In genomic region chr17:4098516-4099209, GRCh38 we compare ENCODE assay signal across 24 cellular contexts. TPM values are rescaled to one million over a fixed set of nuclear protein-coding genes. Genes with fewer than 3 reads are reported as not detected.
DNase-seq lines count a peak whose midpoint lies in the region; ATAC-seq, FAIRE-seq and TF ChIP-seq lines count a peak whose summit lies in the region.
"Had no signal": no experiment of that assay in that cellular context is flagged by ENCODE, and none has a peak within 500 bp of the region (broad histone marks: within the 10 kb centered on the region; RNA-seq: fewer than 3 reads in every experiment).

No MANE protein-coding gene starts in this region.

- H3K27ac ChIP-seq in endothelial cell of umbilical vein (ENCODE audit: insufficient read depth, low read depth, low read length), result peak overlapping the region; percentile 43
- H3K27ac ChIP-seq: gastrocnemius medialis, thoracic aorta had no signal

- H3K4me3 Mint-ChIP-seq in activated naive CD8-positive, alpha-beta T cell treated with anti-CD3 and anti-CD28 coated beads, Interleukin-2, amount 10 ng/mL, durations not matched to agents 7 days and 5 days, result no peak overlapping the region
- no peak overlapping the region for H3K4me3 Mint-ChIP-seq in activated naive CD8-positive, alpha-beta T cell treated with anti-CD3 and anti-CD28 coated beads for 36 hours
- H3K4me3 Mint-ChIP-seq in stimulated activated memory B cell treated with anti-CD40 and anti-IgM and Interleukin-4, amounts not matched to agents 10 μg/mL and 1 μg/mL and 100 μg/mL, for 72 hours, result no peak overlapping the region
- H3K4me3 Mint-ChIP-seq: stimulated activated naive B cell treated with anti-CD40 and anti-IgM and Interleukin-4, amounts not matched to agents 10 μg/mL and 1 μg/mL and 100 μg/mL, for 72 hours had no signal

- no peak for TF ChIP-seq POLR2A in endothelial cell of umbilical vein (IDR thresholded peaks at IDR 0.05; ENCODE audit: low read depth, low read length)

- intact Hi-C loops in endothelial cell of umbilical vein (cut with micrococcal nuclease), result no loop called here

- H3K9ac ChIP-seq in endothelial cell of umbilical vein (replicated peaks; ENCODE audit: extremely low read depth, insufficient read depth, low read length), result no peak overlapping the region

- ATAC-seq in activated naive CD8-positive, alpha-beta T cell treated with anti-CD3 and anti-CD28 coated beads, Interleukin-2, amount 10 ng/mL, durations not matched to agents 7 days and 5 days (ENCODE audit: low read depth), result no peak
- no peak for ATAC-seq in stimulated activated memory B cell treated with anti-CD40 and anti-IgM and Interleukin-4, amounts not matched to agents 10 μg/mL and 1 μg/mL and 100 μg/mL, for 72 hours
- ATAC-seq: gastrocnemius medialis had no signal

- dilution Hi-C loops in endothelial cell of umbilical vein (cut with MboI; ENCODE audit: extremely low pct_ligation_motif_present, low sequenced_read_pairs), result no loop called here

- no peak for TF ChIP-seq CTCF in endothelial cell of umbilical vein (IDR thresholded peaks at IDR 0.05; ENCODE audit: extremely low read depth in 1 of 2, insufficient read depth in 1 of 2, low read depth in 1 of 2, low read length in 2 of 2)

- peaks cover 48% of the 10 kb centered on the region for H3K4me1 ChIP-seq in endothelial cell of umbilical vein (ENCODE audit: control insufficient read depth, extremely low read depth, insufficient read depth, low read length)
- H3K4me1 ChIP-seq: gastrocnemius medialis, HAP-1, prostate gland had no signal

- H3K4me2 ChIP-seq in endothelial cell of umbilical vein (ENCODE audit: insufficient read depth, low read length), result peak overlapping the region; percentile 13

- no peak for DNase-seq in activated naive CD8-positive, alpha-beta T cell treated with anti-CD3 and anti-CD28 coated beads, Interleukin-2, amount 10 ng/mL, durations not matched to agents 7 days and 5 days
- no peak for DNase-seq in activated naive CD8-positive, alpha-beta T cell treated with anti-CD3 and anti-CD28 coated beads for 36 hours
- DNase-seq in MV-4-11 (lab: John Stamatoyannopoulos, UW) (peak; percentile 49), endothelial cell of umbilical vein (ENCODE audit: low read depth, low spot score) (peak; percentile 69), UCSD-AML1 (lab: John Stamatoyannopoulos, UW; ENCODE audit: unreplicated experiment) (no peak), DMS114 treated with DMSO at 0.1 percent for 48 hours (lab: John Stamatoyannopoulos, UW; ENCODE audit: unreplicated experiment) (no peak), NCI-H1694 treated with DMSO at 0.1 percent for 48 hours (lab: John Stamatoyannopoulos, UW) (no peak)
- DNase-seq: activated CD4-positive, CD25-positive, alpha-beta regulatory T cell treated with anti-CD3 and anti-CD28 coated beads, Interleukin-2, amount 50 U/mL, for 72 hours; aorta; central memory CD4-positive, alpha-beta T cell; erythroblast; gastrocnemius medialis; KG1; NCI-H1048; NCI-H187 treated with DMSO at 0.1 percent for 48 hours; NCI-H345; stimulated activated CD4-positive, alpha-beta T cell treated with anti-CD3 and anti-CD28 coated beads, Interleukin-1b, Interleukin-23, amount 100 ng/mL, for 48 hours; stimulated activated naive B cell treated with anti-CD40 and anti-IgM and Interleukin-4, amounts not matched to agents 10 μg/mL and 1 μg/mL and 100 μg/mL, for 72 hours had no signal

- H3K27ac Mint-ChIP-seq in activated naive CD8-positive, alpha-beta T cell treated with anti-CD3 and anti-CD28 coated beads, Interleukin-2, amount 10 ng/mL, durations not matched to agents 7 days and 5 days, result peak overlapping the region; percentile 1
- H3K27ac Mint-ChIP-seq in activated naive CD8-positive, alpha-beta T cell treated with anti-CD3 and anti-CD28 coated beads for 36 hours, result no peak overlapping the region
- peak overlapping the region; percentile 79 for H3K27ac Mint-ChIP-seq in stimulated activated memory B cell treated with anti-CD40 and anti-IgM and Interleukin-4, amounts not matched to agents 10 μg/mL and 1 μg/mL and 100 μg/mL, for 72 hours

- peaks cover 6 to 14% of the 10 kb centered on the region in 2 experiments for H3K36me3 ChIP-seq in endothelial cell of umbilical vein (ENCODE audit: control insufficient read depth in 2 of 2, extremely low read depth in 1 of 2, insufficient read depth in 2 of 2, low read length in 2 of 2)

- peak; percentile 62 for FAIRE-seq in endothelial cell of umbilical vein (lab: Jason Lieb, UNC)
- FAIRE-seq: keratinocyte had no signal

- POLR2A ChIA-PET in activated naive CD8-positive, alpha-beta T cell treated with anti-CD3 and anti-CD28 coated beads, Interleukin-2, amount 10 ng/mL, durations not matched to agents 7 days and 5 days (lab: Charles Lee), result no interaction called here
- POLR2A ChIA-PET in endothelial cell of umbilical vein (lab: Charles Lee), result no interaction called here

- no TSS peak for BruUV-seq in endothelial cell of umbilical vein (replicated peaks; lab: Mats Ljungman, UMichigan)

- peaks cover 23% of the 10 kb centered on the region for H3K36me3 Mint-ChIP-seq in activated naive CD8-positive, alpha-beta T cell treated with anti-CD3 and anti-CD28 coated beads, Interleukin-2, amount 10 ng/mL, durations not matched to agents 7 days and 5 days
- peaks cover 20% of the 10 kb centered on the region for H3K36me3 Mint-ChIP-seq in activated naive CD8-positive, alpha-beta T cell treated with anti-CD3 and anti-CD28 coated beads for 36 hours
- H3K36me3 Mint-ChIP-seq in stimulated activated memory B cell treated with anti-CD40 and anti-IgM and Interleukin-4, amounts not matched to agents 10 μg/mL and 1 μg/mL and 100 μg/mL, for 72 hours, result peaks cover 64% of the 10 kb centered on the region

- CTCF ChIA-PET in endothelial cell of umbilical vein (lab: Charles Lee), result interaction anchor here (1.4 to 2.4 kb wide), 2 partner anchors 23 to 184 kb away, joined by 4 to 6 read pairs; no protein-coding TSS in a partner anchor

- H3K4me3 ChIP-seq in endothelial cell of umbilical vein (replicated peaks in 1 of 3; ENCODE audit: insufficient read depth in 1 of 3, low read depth in 1 of 3, low read length in 3 of 3), result no peak overlapping the region
- H3K4me3 ChIP-seq: gastrocnemius medialis, HAP-1, lung, prostate gland, thoracic aorta had no signal

- no peaks in the 10 kb centered on the region for H4K20me1 ChIP-seq in endothelial cell of umbilical vein (replicated peaks; ENCODE audit: control insufficient read depth, extremely low read depth, insufficient read depth, low read length)

- H3K9me1 ChIP-seq in endothelial cell of umbilical vein (replicated peaks; ENCODE audit: control insufficient read depth, extremely low read depth, insufficient read depth, low read length), result no peaks in the 10 kb centered on the region

- no peaks in the 10 kb centered on the region for H3K9me3 ChIP-seq in endothelial cell of umbilical vein (replicated peaks; ENCODE audit: control insufficient read depth, insufficient read depth, low read length)
- H3K9me3 ChIP-seq: gastrocnemius medialis, HAP-1, prostate gland, thoracic aorta had no signal

- no peak overlapping the region for H2AFZ ChIP-seq in endothelial cell of umbilical vein (ENCODE audit: low read depth, low read length)

- H3K4me1 Mint-ChIP-seq in activated naive CD8-positive, alpha-beta T cell treated with anti-CD3 and anti-CD28 coated beads, Interleukin-2, amount 10 ng/mL, durations not matched to agents 7 days and 5 days, result peaks cover 4% of the 10 kb centered on the region
- H3K4me1 Mint-ChIP-seq in activated naive CD8-positive, alpha-beta T cell treated with anti-CD3 and anti-CD28 coated beads for 36 hours, result peaks cover 2% of the 10 kb centered on the region
- peaks cover 24% of the 10 kb centered on the region for H3K4me1 Mint-ChIP-seq in stimulated activated memory B cell treated with anti-CD40 and anti-IgM and Interleukin-4, amounts not matched to agents 10 μg/mL and 1 μg/mL and 100 μg/mL, for 72 hours

- H3K27me3 ChIP-seq in endothelial cell of umbilical vein (ENCODE audit: control insufficient read depth in 2 of 2, insufficient read depth in 2 of 2, low read length in 2 of 2), result no peaks in the 10 kb centered on the region
- H3K27me3 ChIP-seq: gastrocnemius medialis had no signal

- peaks cover 6% of the 10 kb centered on the region for H3K79me2 ChIP-seq in endothelial cell of umbilical vein (ENCODE audit: control insufficient read depth, insufficient read depth, low read length)

- no peaks in the 10 kb centered on the region for H3K27me3 Mint-ChIP-seq in activated naive CD8-positive, alpha-beta T cell treated with anti-CD3 and anti-CD28 coated beads, Interleukin-2, amount 10 ng/mL, durations not matched to agents 7 days and 5 days
- no peaks in the 10 kb centered on the region for H3K27me3 Mint-ChIP-seq in activated naive CD8-positive, alpha-beta T cell treated with anti-CD3 and anti-CD28 coated beads for 36 hours
- no peaks in the 10 kb centered on the region for H3K27me3 Mint-ChIP-seq in stimulated activated memory B cell treated with anti-CD40 and anti-IgM and Interleukin-4, amounts not matched to agents 10 μg/mL and 1 μg/mL and 100 μg/mL, for 72 hours
- H3K27me3 Mint-ChIP-seq: stimulated activated naive B cell treated with anti-CD40 and anti-IgM and Interleukin-4, amounts not matched to agents 10 μg/mL and 1 μg/mL and 100 μg/mL, for 72 hours had no signal

- H3K9me3 Mint-ChIP-seq in activated naive CD8-positive, alpha-beta T cell treated with anti-CD3 and anti-CD28 coated beads, Interleukin-2, amount 10 ng/mL, durations not matched to agents 7 days and 5 days, result no peaks in the 10 kb centered on the region
- no peaks in the 10 kb centered on the region for H3K9me3 Mint-ChIP-seq in activated naive CD8-positive, alpha-beta T cell treated with anti-CD3 and anti-CD28 coated beads for 36 hours
- H3K9me3 Mint-ChIP-seq in stimulated activated memory B cell treated with anti-CD40 and anti-IgM and Interleukin-4, amounts not matched to agents 10 μg/mL and 1 μg/mL and 100 μg/mL, for 72 hours, result no peaks in the 10 kb centered on the region
- H3K9me3 Mint-ChIP-seq: stimulated activated naive B cell treated with anti-CD40 and anti-IgM and Interleukin-4, amounts not matched to agents 10 μg/mL and 1 μg/mL and 100 μg/mL, for 72 hours had no signal

RNA-seq across cellular contexts. Expression of gene ZZEF1, which starts 44.2 kb away (rescaled TPM):
- 10 to 100 TPM; 69.9 to 70.3 TPM for total RNA-seq in activated naive CD8-positive, alpha-beta T cell treated with anti-CD3 and anti-CD28 coated beads, Interleukin-2, amount 10 ng/mL, durations not matched to agents 7 days and 5 days
- 10 to 100 TPM; 23.7 to 27.0 TPM for total RNA-seq in activated naive CD8-positive, alpha-beta T cell treated with anti-CD3 and anti-CD28 coated beads for 36 hours
- 42.5 and 52.1 TPM in 2 replicates for total RNA-seq in endothelial cell of umbilical vein
- polyA plus RNA-seq in endothelial cell of umbilical vein, result 15.7 and 20.7 TPM in 2 replicates
- 13.4 and 14.6 TPM in 2 replicates for polyA plus RNA-seq in endothelial cell of umbilical vein (2011; cell fraction: cytosol; rRNA removed)
- 78.3 and 81.2 TPM in 2 replicates for polyA plus RNA-seq in endothelial cell of umbilical vein (2011; cell fraction: nucleus; rRNA removed)
- 28.0 and 29.1 TPM in 2 replicates for polyA plus RNA-seq in endothelial cell of umbilical vein (2012)
- polyA minus RNA-seq in endothelial cell of umbilical vein, result 106 and 121 TPM in 2 replicates
- polyA minus RNA-seq in endothelial cell of umbilical vein (2011; cell fraction: cytosol; rRNA and poly(A)+ RNA removed), result 19.0 TPM
- 130 and 169 TPM in 2 replicates for polyA minus RNA-seq in endothelial cell of umbilical vein (2011; cell fraction: nucleus; rRNA and poly(A)+ RNA removed)

RNA-seq across cellular contexts. Expression of gene CYB5D2, which starts 44.3 kb away (rescaled TPM):
- total RNA-seq in activated naive CD8-positive, alpha-beta T cell treated with anti-CD3 and anti-CD28 coated beads, Interleukin-2, amount 10 ng/mL, durations not matched to agents 7 days and 5 days, result 1 to 10 TPM; 8.2 to 8.7 TPM
- total RNA-seq in activated naive CD8-positive, alpha-beta T cell treated with anti-CD3 and anti-CD28 coated beads for 36 hours, result 10 to 100 TPM; 11.0 to 11.6 TPM
- total RNA-seq in endothelial cell of umbilical vein, result 12.6 and 13.3 TPM in 2 replicates
- 28.4 and 30.2 TPM in 2 replicates for polyA plus RNA-seq in endothelial cell of umbilical vein
- 19.5 and 26.0 TPM in 2 replicates for polyA plus RNA-seq in endothelial cell of umbilical vein (2011; cell fraction: cytosol; rRNA removed)
- 12.9 and 13.6 TPM in 2 replicates for polyA plus RNA-seq in endothelial cell of umbilical vein (2011; cell fraction: nucleus; rRNA removed)
- 15.4 and 21.3 TPM in 2 replicates for polyA plus RNA-seq in endothelial cell of umbilical vein (2012)
- 16.7 and 29.4 TPM in 2 replicates for polyA minus RNA-seq in endothelial cell of umbilical vein
- 15.8 TPM for polyA minus RNA-seq in endothelial cell of umbilical vein (2011; cell fraction: cytosol; rRNA and poly(A)+ RNA removed)
- polyA minus RNA-seq in endothelial cell of umbilical vein (2011; cell fraction: nucleus; rRNA and poly(A)+ RNA removed), result 3.1 and 5.9 TPM in 2 replicates

Comparison
In these comparisons a context has a peak if more than half of its experiments do, and no peak if none do; other contexts are left out.
1. DNase-seq: peak in MV-4-11 (single experiment) and endothelial cell of umbilical vein (single experiment); none in activated naive CD8-positive, alpha-beta T cell treated with anti-CD3 and anti-CD28 coated beads, Interleukin-2, amount 10 ng/mL, durations not matched to agents 7 days and 5 days (single experiment), activated naive CD8-positive, alpha-beta T cell treated with anti-CD3 and anti-CD28 coated beads for 36 hours (single experiment), UCSD-AML1 (single experiment), DMS114 treated with DMSO at 0.1 percent for 48 hours (single experiment) and NCI-H1694 treated with DMSO at 0.1 percent for 48 hours (single experiment).